In the genomic region with DNA sequence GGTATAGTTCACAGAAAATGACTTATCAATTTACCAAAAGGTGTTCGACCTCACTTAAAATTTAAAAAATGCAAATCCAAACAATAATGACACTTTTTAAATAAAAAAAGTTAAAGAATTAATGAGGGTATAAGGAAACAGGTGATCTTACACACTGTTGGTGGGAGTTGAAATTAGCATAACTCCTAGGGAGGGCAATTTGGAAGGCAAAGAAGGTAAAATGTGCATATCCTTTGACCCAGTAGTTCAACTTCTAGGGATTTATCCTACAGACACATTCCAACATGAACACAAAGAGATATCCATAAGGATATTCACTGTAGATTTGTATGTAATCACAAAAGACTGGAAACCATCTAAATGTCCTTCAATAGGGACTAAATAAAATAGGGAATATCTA, we compare ENCODE assay signal across 29 cellular contexts.
"Had no signal": no experiment of that assay in that cellular context is flagged by ENCODE, and none has a peak within 500 bp of the region (broad histone marks: within the 10 kb centered on the region; RNA-seq: fewer than 3 reads in every experiment).

No MANE protein-coding gene starts in this region.

- H3K9ac ChIP-seq: SK-N-SH had no signal

- H3K4me2 ChIP-seq: SK-N-SH had no signal

- H3K27me3 ChIP-seq: MG63, Peyer's patch, SJSA1 had no signal

- ATAC-seq: activated CD4-positive, alpha-beta T cell treated with anti-CD3 and anti-CD28 coated beads for 36 hours; activated CD4-positive, CD25-positive, alpha-beta regulatory T cell treated with anti-CD3 and anti-CD28 coated beads, Interleukin-2, amount 50 U/mL, for 24 hours; activated CD8-positive, alpha-beta T cell treated with anti-CD3 and anti-CD28 coated beads, Interleukin-2, amount 10 ng/mL, durations not matched to agents 7 days and 5 days; PC-3 had no signal

- H3K4me1 ChIP-seq: Peyer's patch, SJSA1 had no signal

- H3K4me3 ChIP-seq: MG63, Peyer's patch, SJSA1 had no signal

- H3K36me3 ChIP-seq: MG63, Peyer's patch, SJSA1 had no signal

- H3K27ac ChIP-seq: Peyer's patch, SJSA1 had no signal

- DNase-seq: activated CD4-positive, alpha-beta T cell treated with anti-CD3 and anti-CD28 coated beads for 36 hours; activated CD4-positive, alpha-beta T cell treated with anti-CD3 and anti-CD28 coated beads, Interleukin-2, amount 10 ng/mL, durations not matched to agents 7 days and 5 days; activated CD4-positive, alpha-beta T cell treated with anti-CD3 and anti-CD28 coated beads, Interleukin-2, amount 50 U/mL, for 48 hours; activated CD8-positive, alpha-beta T cell treated with anti-CD3 and anti-CD28 coated beads, Interleukin-2, amount 10 ng/mL, durations not matched to agents 7 days and 5 days; activated gamma-delta T cell; activated naive CD4-positive, alpha-beta T cell treated with Interleukin-2 at 50 U/mL for 16 hours; activated T-cell treated with anti-CD3 and anti-CD28 coated beads, Interleukin-2, amount 50 U/mL, for 24 hours; anterior cingulate cortex; Kasumi-1; MG63; NCI-H1092; NCI-H1417; NCI-H146; NCI-H187; NCI-H2029 treated with DMSO at 0.1 percent for 48 hours; NCI-H2107; NCI-H2171; NCI-H510A; NCI-H526; NCI-H748 treated with DMSO at 0.1 percent for 48 hours; NK-92 treated with Interleukin-12 subunit alpha and Interleukin-12 subunit beta, amount 100 ng/mL, for 24 hours; PC-3; Peyer's patch; RPMI8226; SHP77 treated with DMSO at 0.1 percent for 48 hours; SK-N-SH had no signal

- H3K9me3 ChIP-seq: MG63, Peyer's patch, SJSA1, SK-N-SH had no signal

- FAIRE-seq: TTC549 had no signal
